ENCODE assay signal across 1 cellular context in genomic region chr1:153122831-153123421, GRCh38.
TF ChIP-seq lines count a peak whose summit lies in the region.

No MANE protein-coding gene starts in this region.

TF ChIP-seq in HEK293, 187 proteins besides CTCF, POLR2A, EP300 and RAD21 (continued from another document and continues in another):
- TF ChIP-seq INSM2 (tag by site-specific recombination; IDR thresholded peaks at IDR 0.05), result no peak
- peak; percentile 42 for TF ChIP-seq SCRT2 (tag by site-specific recombination; IDR thresholded peaks at IDR 0.05)
- no peak for TF ChIP-seq ZNF335 (tag by site-specific recombination; conservative IDR thresholded peaks at IDR 0.05)
- no peak for TF ChIP-seq PATZ1 (tag by site-specific recombination; IDR thresholded peaks at IDR 0.05)
- TF ChIP-seq OSR2 (tag by site-specific recombination; IDR thresholded peaks at IDR 0.05), result 0 out of 2 replicates have a peak, but pooled peaks have one; percentile 37
- TF ChIP-seq ZNF692 (tag by site-specific recombination; IDR thresholded peaks at IDR 0.05), result no peak
- TF ChIP-seq ZNF18 (tag by site-specific recombination; IDR thresholded peaks at IDR 0.05), result no peak
- peak; percentile 78 for TF ChIP-seq FEZF1 (tag by site-specific recombination; IDR thresholded peaks at IDR 0.05)
- no peak for TF ChIP-seq ZNF513 (tag by site-specific recombination; IDR thresholded peaks at IDR 0.05)
- TF ChIP-seq ZBTB44 (tag by site-specific recombination; IDR thresholded peaks at IDR 0.05), result no peak
- no peak for TF ChIP-seq KLF9 (tag by site-specific recombination; IDR thresholded peaks at IDR 0.05; ENCODE audit: low read depth)
- TF ChIP-seq ZNF473 (tag by site-specific recombination; IDR thresholded peaks at IDR 0.05), result no peak
- TF ChIP-seq PRDM10 (tag by site-specific recombination; IDR thresholded peaks at IDR 0.05), result peak; percentile 77
- no peak for TF ChIP-seq SP7 (tag by site-specific recombination; IDR thresholded peaks at IDR 0.05)
- peak; percentile 58 for TF ChIP-seq ZBTB8A (tag by site-specific recombination; IDR thresholded peaks at IDR 0.05)
- TF ChIP-seq ZNF324 (tag by site-specific recombination; IDR thresholded peaks at IDR 0.05), result no peak
- peak; percentile 52 for TF ChIP-seq GLIS2 (tag by site-specific recombination; IDR thresholded peaks at IDR 0.05)
- no peak for TF ChIP-seq ZNF366 (tag by site-specific recombination; conservative IDR thresholded peaks at IDR 0.05)
- TF ChIP-seq ZNF202 (tag by site-specific recombination; IDR thresholded peaks at IDR 0.05; ENCODE audit: borderline replicate concordance), result no peak
- no peak for TF ChIP-seq ZSCAN5A (tag by site-specific recombination; IDR thresholded peaks at IDR 0.05)
- TF ChIP-seq ZIC2 (tag by site-specific recombination; IDR thresholded peaks at IDR 0.05), result peak; percentile 88
- no peak for TF ChIP-seq RBAK (tag by site-specific recombination; IDR thresholded peaks at IDR 0.05)
- no peak for TF ChIP-seq ZBTB48 (tag by site-specific recombination; IDR thresholded peaks at IDR 0.05)
- no peak for TF ChIP-seq ZNF549 (tag by site-specific recombination; IDR thresholded peaks at IDR 0.05)
- no peak for TF ChIP-seq ZNF114 (tag by site-specific recombination; IDR thresholded peaks at IDR 0.05)
- peak; percentile 25; the same call in 1 of the 2 replicates for TF ChIP-seq IKZF3 (tag by site-specific recombination; IDR thresholded peaks at IDR 0.05)
- TF ChIP-seq TSHZ1 (tag by site-specific recombination; IDR thresholded peaks at IDR 0.05; ENCODE audit: borderline replicate concordance), result no peak
- no peak for TF ChIP-seq YY1 (tag by site-specific recombination; IDR thresholded peaks at IDR 0.05)
- no peak for TF ChIP-seq BCL6B (tag by site-specific recombination; IDR thresholded peaks at IDR 0.05)
- no peak for TF ChIP-seq ZNF274 (IDR thresholded peaks at IDR 0.05; ENCODE audit: low read length)
- TF ChIP-seq ZNF274 (tag by site-specific recombination; IDR thresholded peaks at IDR 0.05; ENCODE audit: borderline replicate concordance), result no peak
- TF ChIP-seq ZNF501 (tag by site-specific recombination; IDR thresholded peaks at IDR 0.05), result no peak
- TF ChIP-seq ZBTB17 (tag by site-specific recombination; IDR thresholded peaks at IDR 0.05), result peak; percentile 74
- TF ChIP-seq KLF16 (tag by site-specific recombination; IDR thresholded peaks at IDR 0.05), result no peak
- no peak for TF ChIP-seq ZNF280C (tag by site-specific recombination; IDR thresholded peaks at IDR 0.05)
